Comparison of ENCODE assay signal across 10 cellular contexts in the genomic region with DNA sequence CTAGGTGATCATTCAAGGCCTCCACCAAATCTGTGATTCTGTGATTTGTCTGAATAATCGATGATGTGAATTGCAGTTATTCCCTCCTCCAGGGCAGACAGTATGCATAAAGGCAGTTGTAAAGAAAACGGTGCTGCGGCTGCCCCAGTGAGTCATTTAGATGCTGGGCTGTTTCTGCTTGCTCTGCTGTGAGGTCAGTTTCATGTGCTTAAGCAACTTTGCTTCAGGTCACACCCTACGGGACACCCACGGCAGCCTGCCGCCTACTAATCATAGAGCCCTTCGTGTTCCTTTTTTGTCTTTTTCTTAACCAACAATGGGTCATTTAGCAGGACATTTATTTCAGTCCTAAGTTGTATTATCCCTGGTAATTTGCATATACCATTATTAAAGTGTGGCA.
A peak's percentile ranks its signal among the peaks of the same experiment; 100 is the strongest.
DNase-seq lines count a peak whose midpoint lies in the region; ATAC-seq and TF ChIP-seq lines count a peak whose summit lies in the region.
"Had no signal": no experiment of that assay in that cellular context is flagged by ENCODE, and none has a peak within 500 bp of the region (broad histone marks: within the 10 kb centered on the region; RNA-seq: fewer than 3 reads in every experiment).

No MANE protein-coding gene starts in this region.

- no peak overlapping the region for H3K4me2 ChIP-seq in GM23338

- H3K9me3 ChIP-seq in RWPE2 (ENCODE audit: severe bottlenecking) (no peaks in the 10 kb centered on the region), BE2C (no peaks in the 10 kb centered on the region)
- H3K9me3 ChIP-seq: ovary had no signal

- H3K27me3 Mint-ChIP-seq in GM23338 (ENCODE audit: insufficient read depth, low read depth, poor library complexity): no peaks in the 10 kb centered on the region

- no peaks in the 10 kb centered on the region for H3K9me3 Mint-ChIP-seq in GM23338

- H3K4me3 Mint-ChIP-seq in GM23338: no peak overlapping the region

- ATAC-seq in GM23338: no peak
- peak; percentile 99 for ATAC-seq in RWPE2 (ENCODE audit: low read depth)
- no peak for ATAC-seq in GM21423 (IDR thresholded peaks at IDR 0.05; ENCODE audit: unreplicated experiment)

- H3K27ac ChIP-seq in GM23338 (ENCODE audit: low read depth) (no peak overlapping the region), RWPE2 (ENCODE audit: poor library complexity, severe bottlenecking) (no peak overlapping the region)
- H3K27ac ChIP-seq: ovary had no signal

- H3K27ac Mint-ChIP-seq in GM23338: no peak overlapping the region

- no peak overlapping the region for H3K4me3 ChIP-seq in GM23338
- H3K4me3 ChIP-seq in RWPE2 (ENCODE audit: severe bottlenecking): no peak overlapping the region
- no peak overlapping the region for H3K4me3 ChIP-seq in fibroblast of the aortic adventitia (ENCODE audit: low read depth, low read length)
- H3K4me3 ChIP-seq in skeletal muscle cell (ENCODE audit: low read depth, low read length): no peak overlapping the region
- H3K4me3 ChIP-seq in BE2C (ENCODE audit: low read depth, low read length): no peak overlapping the region
- H3K4me3 ChIP-seq: ovary had no signal

- no peaks in the 10 kb centered on the region for H3K36me3 ChIP-seq in GM23338 (ENCODE audit: insufficient read depth)
- H3K36me3 ChIP-seq in RWPE2 (ENCODE audit: low read depth): no peaks in the 10 kb centered on the region
- no peaks in the 10 kb centered on the region for H3K36me3 ChIP-seq in BE2C
- H3K36me3 ChIP-seq: ovary had no signal

- DNase-seq in GM23338 (ENCODE audit: low spot score) (no peak), RWPE2 (ENCODE audit: low spot score) (no peak), fibroblast of the aortic adventitia (ENCODE audit: low read depth) (peak; percentile 77), skeletal muscle cell (ENCODE audit: low read depth) (peak; percentile 77), NCI-H1048 (lab: John Stamatoyannopoulos, UW) (no peak), BE2C (no peak), SHP77 (lab: John Stamatoyannopoulos, UW) (no peak)
- DNase-seq: cerebellar nuclear complex, ovary had no signal

- no peaks in the 10 kb centered on the region for H3K36me3 Mint-ChIP-seq in GM23338 (ENCODE audit: low read depth)

- peaks cover 24% of the 10 kb centered on the region for H3K4me1 Mint-ChIP-seq in GM23338

- H3K9me2 ChIP-seq in GM23338 (ENCODE audit: insufficient read depth): no peaks in the 10 kb centered on the region

- H3F3A ChIP-seq in GM23338 (replicated peaks; ENCODE audit: low read depth): no peaks in the 10 kb centered on the region

- H3K4me1 ChIP-seq in GM23338 (ENCODE audit: insufficient read depth) (0 out of 2 replicates have a peak, but pooled peaks cover 3% of the 10 kb centered on the region), RWPE2 (ENCODE audit: insufficient read depth, poor library complexity, severe bottlenecking) (peaks cover 4% of the 10 kb centered on the region), BE2C (no peaks in the 10 kb centered on the region)

- H3K27me3 ChIP-seq in GM23338 (ENCODE audit: insufficient read depth): no peaks in the 10 kb centered on the region
- H3K27me3 ChIP-seq in RWPE2 (ENCODE audit: insufficient read depth, poor library complexity, severe bottlenecking): no peaks in the 10 kb centered on the region
- no peaks in the 10 kb centered on the region for H3K27me3 ChIP-seq in BE2C
- H3K27me3 ChIP-seq: ovary had no signal

- TF ChIP-seq CTCF in GM23338 (conservative IDR thresholded peaks at IDR 0.05; ENCODE audit: low read depth in 2 of 2) (no peak), RWPE2 (IDR thresholded peaks at IDR 0.05; ENCODE audit: poor library complexity, severe bottlenecking) (no peak), fibroblast of the aortic adventitia (IDR thresholded peaks at IDR 0.05; ENCODE audit: insufficient read depth, low read length) (no peak), BE2C (IDR thresholded peaks at IDR 0.05; ENCODE audit: low read depth, low read length) (no peak)

- no peaks in the 10 kb centered on the region for H4K20me1 ChIP-seq in GM23338 (replicated peaks; ENCODE audit: insufficient read depth)

- H3K79me2 ChIP-seq in GM23338 (replicated peaks; ENCODE audit: insufficient read depth): no peaks in the 10 kb centered on the region

- 0 out of 2 replicates have a peak overlapping the region, but pooled peaks have one; percentile 38 for H2AFZ ChIP-seq in GM23338

TF ChIP-seq in GM23338, 12 proteins besides CTCF, POLR2A, EP300 and RAD21 (continues in another document):
- no peak for TF ChIP-seq EZH2phosphoT487 (IDR thresholded peaks at IDR 0.05; ENCODE audit: unreplicated experiment)
- no peak for TF ChIP-seq NANOG (IDR thresholded peaks at IDR 0.05; ENCODE audit: borderline replicate concordance)
- TF ChIP-seq, protein P1, sequence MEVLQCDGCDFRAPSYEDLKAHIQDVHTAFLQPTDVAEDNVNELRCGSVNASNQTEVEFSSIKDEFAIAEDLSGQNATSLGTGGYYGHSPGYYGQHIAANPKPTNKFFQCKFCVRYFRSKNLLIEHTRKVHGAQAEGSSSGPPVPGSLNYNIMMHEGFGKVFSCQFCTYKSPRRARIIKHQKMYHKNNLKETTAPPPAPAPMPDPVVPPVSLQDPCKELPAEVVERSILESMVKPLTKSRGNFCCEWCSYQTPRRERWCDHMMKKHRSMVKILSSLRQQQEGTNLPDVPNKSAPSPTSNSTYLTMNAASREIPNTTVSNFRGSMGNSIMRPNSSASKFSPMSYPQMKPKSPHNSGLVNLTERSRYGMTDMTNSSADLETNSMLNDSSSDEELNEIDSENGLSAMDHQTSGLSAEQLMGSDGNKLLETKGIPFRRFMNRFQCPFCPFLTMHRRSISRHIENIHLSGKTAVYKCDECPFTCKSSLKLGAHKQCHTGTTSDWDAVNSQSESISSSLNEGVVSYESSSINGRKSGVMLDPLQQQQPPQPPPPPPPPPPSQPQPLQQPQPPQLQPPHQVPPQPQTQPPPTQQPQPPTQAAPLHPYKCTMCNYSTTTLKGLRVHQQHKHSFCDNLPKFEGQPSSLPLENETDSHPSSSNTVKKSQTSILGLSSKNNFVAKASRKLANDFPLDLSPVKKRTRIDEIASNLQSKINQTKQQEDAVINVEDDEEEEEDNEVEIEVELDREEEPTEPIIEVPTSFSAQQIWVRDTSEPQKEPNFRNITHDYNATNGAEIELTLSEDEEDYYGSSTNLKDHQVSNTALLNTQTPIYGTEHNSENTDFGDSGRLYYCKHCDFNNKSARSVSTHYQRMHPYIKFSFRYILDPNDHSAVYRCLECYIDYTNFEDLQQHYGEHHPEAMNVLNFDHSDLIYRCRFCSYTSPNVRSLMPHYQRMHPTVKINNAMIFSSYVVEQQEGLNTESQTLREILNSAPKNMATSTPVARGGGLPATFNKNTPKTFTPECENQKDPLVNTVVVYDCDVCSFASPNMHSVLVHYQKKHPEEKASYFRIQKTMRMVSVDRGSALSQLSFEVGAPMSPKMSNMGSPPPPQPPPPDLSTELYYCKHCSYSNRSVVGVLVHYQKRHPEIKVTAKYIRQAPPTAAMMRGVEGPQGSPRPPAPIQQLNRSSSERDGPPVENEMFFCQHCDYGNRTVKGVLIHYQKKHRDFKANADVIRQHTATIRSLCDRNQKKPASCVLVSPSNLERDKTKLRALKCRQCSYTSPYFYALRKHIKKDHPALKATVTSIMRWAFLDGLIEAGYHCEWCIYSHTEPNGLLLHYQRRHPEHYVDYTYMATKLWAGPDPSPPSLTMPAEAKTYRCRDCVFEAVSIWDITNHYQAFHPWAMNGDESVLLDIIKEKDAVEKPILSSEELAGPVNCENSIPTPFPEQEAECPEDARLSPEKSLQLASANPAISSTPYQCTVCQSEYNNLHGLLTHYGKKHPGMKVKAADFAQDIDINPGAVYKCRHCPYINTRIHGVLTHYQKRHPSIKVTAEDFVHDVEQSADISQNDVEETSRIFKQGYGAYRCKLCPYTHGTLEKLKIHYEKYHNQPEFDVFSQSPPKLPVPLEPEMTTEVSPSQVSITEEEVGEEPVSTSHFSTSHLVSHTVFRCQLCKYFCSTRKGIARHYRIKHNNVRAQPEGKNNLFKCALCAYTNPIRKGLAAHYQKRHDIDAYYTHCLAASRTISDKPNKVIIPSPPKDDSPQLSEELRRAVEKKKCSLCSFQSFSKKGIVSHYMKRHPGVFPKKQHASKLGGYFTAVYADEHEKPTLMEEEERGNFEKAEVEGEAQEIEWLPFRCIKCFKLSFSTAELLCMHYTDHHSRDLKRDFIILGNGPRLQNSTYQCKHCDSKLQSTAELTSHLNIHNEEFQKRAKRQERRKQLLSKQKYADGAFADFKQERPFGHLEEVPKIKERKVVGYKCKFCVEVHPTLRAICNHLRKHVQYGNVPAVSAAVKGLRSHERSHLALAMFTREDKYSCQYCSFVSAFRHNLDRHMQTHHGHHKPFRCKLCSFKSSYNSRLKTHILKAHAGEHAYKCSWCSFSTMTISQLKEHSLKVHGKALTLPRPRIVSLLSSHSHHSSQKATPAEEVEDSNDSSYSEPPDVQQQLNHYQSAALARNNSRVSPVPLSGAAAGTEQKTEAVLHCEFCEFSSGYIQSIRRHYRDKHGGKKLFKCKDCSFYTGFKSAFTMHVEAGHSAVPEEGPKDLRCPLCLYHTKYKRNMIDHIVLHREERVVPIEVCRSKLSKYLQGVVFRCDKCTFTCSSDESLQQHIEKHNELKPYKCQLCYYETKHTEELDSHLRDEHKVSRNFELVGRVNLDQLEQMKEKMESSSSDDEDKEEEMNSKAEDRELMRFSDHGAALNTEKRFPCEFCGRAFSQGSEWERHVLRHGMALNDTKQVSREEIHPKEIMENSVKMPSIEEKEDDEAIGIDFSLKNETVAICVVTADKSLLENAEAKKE (CRISPR knock-in tag; IDR thresholded peaks at IDR 0.05): no peak
- TF ChIP-seq STAT1 (IDR thresholded peaks at IDR 0.05; ENCODE audit: unreplicated experiment): no peak
- TF ChIP-seq JUNB (IDR thresholded peaks at IDR 0.05; ENCODE audit: unreplicated experiment): no peak
- TF ChIP-seq ZNF114 (CRISPR knock-in tag; IDR thresholded peaks at IDR 0.05): no peak
- TF ChIP-seq ZNF331 (CRISPR knock-in tag; IDR thresholded peaks at IDR 0.05; ENCODE audit: low read depth): no peak
- TF ChIP-seq, protein P2, sequence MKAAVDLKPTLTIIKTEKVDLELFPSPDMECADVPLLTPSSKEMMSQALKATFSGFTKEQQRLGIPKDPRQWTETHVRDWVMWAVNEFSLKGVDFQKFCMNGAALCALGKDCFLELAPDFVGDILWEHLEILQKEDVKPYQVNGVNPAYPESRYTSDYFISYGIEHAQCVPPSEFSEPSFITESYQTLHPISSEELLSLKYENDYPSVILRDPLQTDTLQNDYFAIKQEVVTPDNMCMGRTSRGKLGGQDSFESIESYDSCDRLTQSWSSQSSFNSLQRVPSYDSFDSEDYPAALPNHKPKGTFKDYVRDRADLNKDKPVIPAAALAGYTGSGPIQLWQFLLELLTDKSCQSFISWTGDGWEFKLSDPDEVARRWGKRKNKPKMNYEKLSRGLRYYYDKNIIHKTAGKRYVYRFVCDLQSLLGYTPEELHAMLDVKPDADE (IDR thresholded peaks at IDR 0.05): no peak
- TF ChIP-seq EZH2 (IDR thresholded peaks at IDR 0.05; ENCODE audit: low read depth, unreplicated experiment): no peak
- TF ChIP-seq CREB1 (CRISPR knock-in tag; IDR thresholded peaks at IDR 0.05; ENCODE audit: low read depth): no peak
- TF ChIP-seq POLR2AphosphoS5 (IDR thresholded peaks at IDR 0.05; ENCODE audit: low read depth): no peak

Comparison
In these comparisons a context has a peak if more than half of its experiments do, and no peak if none do; other contexts are left out.
1. DNase-seq: peak in fibroblast of the aortic adventitia (single experiment) and skeletal muscle cell (single experiment); none in GM23338 (single experiment), RWPE2 (single experiment), NCI-H1048 (single experiment), BE2C (single experiment) and SHP77 (0 of 2).